In genomic region chr7:69609901-69610674, GRCh38 we compare ENCODE assay signal across 22 cellular contexts.
"Had no signal": no experiment of that assay in that cellular context is flagged by ENCODE, and none has a peak within 500 bp of the region (broad histone marks: within the 10 kb centered on the region; RNA-seq: fewer than 3 reads in every experiment).

No MANE protein-coding gene starts in this region.

- H3K4me3 Mint-ChIP-seq: activated CD4-positive, alpha-beta T cell treated with anti-CD3 and anti-CD28 coated beads for 36 hours; dendritic cell treated with granulocyte-macrophage colony-stimulating factor and Interleukin-4, amounts not matched to agents 40 ng/mL and 50 ng/mL, for 4 days; immature natural killer cell; memory B cell; naive B cell; WTC11 had no signal

- H3K27ac Mint-ChIP-seq: activated CD4-positive, alpha-beta T cell treated with anti-CD3 and anti-CD28 coated beads for 36 hours; activated naive CD4-positive, alpha-beta T cell treated with anti-CD3 and anti-CD28 coated beads, Interleukin-2, amount 50 U/mL, for 72 hours; dendritic cell treated with granulocyte-macrophage colony-stimulating factor and Interleukin-4, amounts not matched to agents 40 ng/mL and 50 ng/mL, for 4 days; immature natural killer cell; memory B cell; naive B cell; WTC11 had no signal

- H3K36me3 Mint-ChIP-seq: activated naive CD4-positive, alpha-beta T cell treated with anti-CD3 and anti-CD28 coated beads, Interleukin-2, amount 50 U/mL, for 72 hours; memory B cell; WTC11 had no signal

- H3K4me1 Mint-ChIP-seq: activated CD4-positive, alpha-beta T cell treated with anti-CD3 and anti-CD28 coated beads for 36 hours; immature natural killer cell had no signal

- H3K27me3 ChIP-seq: adrenal gland, gastroesophageal sphincter, heart left ventricle, stomach had no signal

- ATAC-seq: activated CD4-positive, alpha-beta T cell treated with anti-CD3 and anti-CD28 coated beads for 36 hours; activated naive CD4-positive, alpha-beta T cell treated with anti-CD3 and anti-CD28 coated beads, Interleukin-2, amount 50 U/mL, for 72 hours; esophagus mucosa; gastroesophageal sphincter; heart left ventricle; left ventricle myocardium superior; mucosa of descending colon; psoas muscle; right cardiac atrium had no signal

- H3K4me3 ChIP-seq: adrenal gland, gastroesophageal sphincter, heart left ventricle, mucosa of descending colon, psoas muscle, stomach had no signal

- H3K27me3 Mint-ChIP-seq: dendritic cell treated with granulocyte-macrophage colony-stimulating factor and Interleukin-4, amounts not matched to agents 40 ng/mL and 50 ng/mL, for 4 days; memory B cell had no signal

- H3K9me3 ChIP-seq: adrenal gland, gastroesophageal sphincter, heart left ventricle, mucosa of descending colon, psoas muscle, stomach had no signal

- H3K4me1 ChIP-seq: psoas muscle, stomach had no signal

- H3K27ac ChIP-seq: adrenal gland, gastroesophageal sphincter, heart left ventricle, psoas muscle, stomach had no signal

- DNase-seq: activated CD4-positive, alpha-beta T cell treated with anti-CD3 and anti-CD28 coated beads for 36 hours; activated CD4-positive, alpha-beta T cell treated with anti-CD3 and anti-CD28 coated beads, Interleukin-2, amount 50 U/mL, for 48 hours; activated gamma-delta T cell treated with Interleukin-2 at 50 U/mL for 16 hours; adrenal gland; effector CD8-positive, alpha-beta T cell; heart left ventricle; immature natural killer cell; kidney glomerular epithelial cell; left ventricle myocardium superior; mucosa of descending colon; naive B cell; psoas muscle; right cardiac atrium; stimulated activated CD4-positive, alpha-beta T cell treated with anti-CD3 and anti-CD28 coated beads, Interleukin-2, amount 100 ng/mL, for 48 hours; stomach; trophoblast cell had no signal

- H3K36me3 ChIP-seq: adrenal gland, gastroesophageal sphincter, heart left ventricle, stomach had no signal

- H3K9me3 Mint-ChIP-seq: activated naive CD4-positive, alpha-beta T cell treated with anti-CD3 and anti-CD28 coated beads, Interleukin-2, amount 50 U/mL, for 72 hours; dendritic cell treated with granulocyte-macrophage colony-stimulating factor and Interleukin-4, amounts not matched to agents 40 ng/mL and 50 ng/mL, for 4 days; immature natural killer cell; memory B cell; naive B cell; WTC11 had no signal
